9 cellular contexts compared by ENCODE assay signal in genomic region chr3:149487598-149488197, GRCh38. TPM values are rescaled to one million over a fixed set of nuclear protein-coding genes. Genes with fewer than 3 reads are reported as not detected.
DNase-seq lines count a peak whose midpoint lies in the region; ATAC-seq and TF ChIP-seq lines count a peak whose summit lies in the region.
"Had no signal": no experiment of that assay in that cellular context is flagged by ENCODE, and none has a peak within 500 bp of the region (broad histone marks: within the 10 kb centered on the region; RNA-seq: fewer than 3 reads in every experiment).

No MANE protein-coding gene starts in this region.

- peaks cover 0 to 7% (median 4%) of the 10 kb centered on the region in 3 donors for H3K27me3 Mint-ChIP-seq in immature natural killer cell (ENCODE audit: low read depth in 3 of 3)

- H3K4me3 ChIP-seq in cardiac fibroblast (replicated peaks in 1 of 2; ENCODE audit: low read depth in 2 of 2, low read length in 2 of 2), result no peak overlapping the region

- no peaks in the 10 kb centered on the region for H3K4me1 Mint-ChIP-seq in immature natural killer cell
- H3K4me1 Mint-ChIP-seq: naive thymus-derived CD8-positive, alpha-beta T cell had no signal

- H3K27ac Mint-ChIP-seq in immature natural killer cell, result no peak overlapping the region
- H3K27ac Mint-ChIP-seq: naive thymus-derived CD8-positive, alpha-beta T cell had no signal

- DNase-seq in NCI-H524 (lab: John Stamatoyannopoulos, UW) (peak; percentile 10 to 51), NCI-H524 treated with DMSO at 0.1 percent for 48 hours (lab: John Stamatoyannopoulos, UW) (no peak), NCI-H69 (lab: John Stamatoyannopoulos, UW) (peak; percentile 50), cardiac fibroblast (ENCODE audit: low read depth in 2 of 2) (no peak), dedifferentiated amniotic fluid mesenchymal stem cell (ENCODE audit: extremely low spot score) (no peak), immature natural killer cell (no peak)
- peak in 2 of 3 donors; percentile 15 to 43 for DNase-seq in stimulated activated CD4-positive, alpha-beta T cell treated with anti-CD3 and anti-CD28 coated beads, TNF-alpha, amount 100 ng/mL, for 48 hours (ENCODE audit: low read depth in 3 of 3)

- H3K9me3 Mint-ChIP-seq in immature natural killer cell, result no peaks in the 10 kb centered on the region

- no peaks in the 10 kb centered on the region for H3K36me3 Mint-ChIP-seq in immature natural killer cell
- H3K36me3 Mint-ChIP-seq: naive thymus-derived CD8-positive, alpha-beta T cell had no signal

- H3K4me3 Mint-ChIP-seq in immature natural killer cell, result no peak overlapping the region
- H3K4me3 Mint-ChIP-seq: naive thymus-derived CD8-positive, alpha-beta T cell had no signal

- TF ChIP-seq CTCF in cardiac fibroblast (IDR thresholded peaks at IDR 0.05; ENCODE audit: low read depth, low read length), result peak; percentile 56

- ATAC-seq in GM21723 (IDR thresholded peaks at IDR 0.05; ENCODE audit: unreplicated experiment), result peak; percentile 72
- ATAC-seq: naive thymus-derived CD8-positive, alpha-beta T cell had no signal

RNA-seq across cellular contexts. Expression of gene TM4SF4, which starts 13.2 kb away (rescaled TPM):
- not detected for polyA plus RNA-seq in immature natural killer cell
- polyA plus RNA-seq: naive thymus-derived CD8-positive, alpha-beta T cell had no signal

Comparison
In these comparisons a context has a peak if more than half of its experiments do, and no peak if none do; other contexts are left out.
1. DNase-seq: peak in NCI-H524 (2 of 2), NCI-H69 (single experiment) and stimulated activated CD4-positive, alpha-beta T cell treated with anti-CD3 and anti-CD28 coated beads, TNF-alpha, amount 100 ng/mL, for 48 hours (2 of 3); none in NCI-H524 treated with DMSO at 0.1 percent for 48 hours (single experiment), cardiac fibroblast (0 of 2), dedifferentiated amniotic fluid mesenchymal stem cell (single experiment) and immature natural killer cell (0 of 3).